8 cellular contexts compared by ENCODE assay signal in the genomic region with DNA sequence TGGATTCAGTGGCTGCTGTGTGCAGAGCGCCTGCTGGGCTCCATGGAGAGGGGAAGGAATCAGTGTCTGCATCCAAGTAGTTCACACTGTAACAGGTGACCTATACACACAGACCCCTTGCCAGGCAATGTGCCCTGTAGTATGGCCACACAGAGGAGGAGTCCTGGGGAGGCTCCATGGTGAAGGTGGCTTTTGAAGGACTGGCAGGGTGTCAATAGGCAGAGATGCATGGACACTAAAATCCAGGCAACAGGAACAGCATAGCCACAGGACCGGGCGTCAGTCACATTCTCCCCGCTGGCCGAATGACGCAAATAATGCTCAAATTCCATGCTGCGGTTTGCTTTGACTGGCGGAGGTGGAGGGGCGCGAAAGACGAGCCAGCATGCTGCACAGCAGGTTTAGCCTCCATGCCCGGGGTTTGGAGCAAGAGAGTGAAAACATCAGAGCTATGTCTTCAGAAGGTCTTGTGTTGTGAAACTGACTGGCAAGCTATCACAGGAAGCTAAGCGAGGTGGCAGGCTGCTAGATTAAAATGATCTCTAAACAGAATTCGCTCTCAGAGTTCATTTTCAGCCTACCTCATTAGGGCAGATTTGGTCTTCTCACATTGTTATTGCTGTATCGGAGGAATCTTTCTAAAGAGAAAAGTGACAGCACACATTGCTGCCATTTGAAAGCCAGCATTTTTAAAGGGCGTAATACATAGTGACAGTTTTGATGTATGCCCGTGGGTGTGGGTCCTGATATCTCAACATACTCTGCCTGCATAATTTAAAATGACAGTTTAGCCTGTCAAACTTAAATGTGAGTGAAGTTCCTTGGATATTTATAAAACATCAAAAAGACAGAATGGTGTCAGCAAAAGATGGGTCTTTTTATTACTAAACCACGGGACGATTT. TPM values are rescaled to one million over a fixed set of nuclear protein-coding genes. Genes with fewer than 3 reads are reported as not detected.
A peak's percentile ranks its signal among the peaks of the same experiment; 100 is the strongest.
DNase-seq lines count a peak whose midpoint lies in the region; TF ChIP-seq lines count a peak whose summit lies in the region.

No MANE protein-coding gene starts in this region.

- peaks cover 8% of the 10 kb centered on the region; the same call in 1 of the 2 replicates for H3K4me1 ChIP-seq in HEK293 (ENCODE audit: control insufficient read depth, insufficient read depth, low read length)

- DNase-seq in A172 (ENCODE audit: low spot score) (peak; percentile 82), fibroblast of the aortic adventitia (ENCODE audit: low read depth) (peak; percentile 93), GDM1 (lab: John Stamatoyannopoulos, UW) (no peak)
- DNase-seq in activated T-helper 9 cell treated with anti-CD3 and anti-CD28 coated beads, Interleukin-2, amount 50 U/mL, for 16 hours (ENCODE audit: low read depth), result peak; percentile 29
- peak; percentile 56 to 65 (median 64) for DNase-seq in stimulated activated naive CD4-positive, alpha-beta T cell (lab: John Stamatoyannopoulos, UW)

- H3K27ac ChIP-seq in HEK293 (ENCODE audit: extremely low read depth, low read depth, low read length) (peak overlapping the region; percentile 58), neural cell (ENCODE audit: low read length) (peak overlapping the region; percentile 98)

- peak; percentile 34 for TF ChIP-seq CTCF in HEK293 (tag by site-specific recombination; IDR thresholded peaks at IDR 0.05)
- peak; percentile 8 for TF ChIP-seq CTCF in fibroblast of the aortic adventitia (IDR thresholded peaks at IDR 0.05; ENCODE audit: insufficient read depth, low read length)
- no peak for TF ChIP-seq CTCF in neural cell (IDR thresholded peaks at IDR 0.05; ENCODE audit: poor library complexity, severe bottlenecking)

- POLR2A ChIA-PET in HEK293 (lab: Yijun Ruan, JAX), result interaction anchor here (0.6 to 2.0 kb wide), 5 partner anchors 12 to 1033 kb away, joined by 3 to 5 read pairs (median 4); partner anchors contain the start of gene IMPA2

- H3K79me2 ChIP-seq in neural cell (replicated peaks; ENCODE audit: insufficient read depth, low read length), result peaks cover 24% of the 10 kb centered on the region

- CTCF ChIA-PET in HEK293 (lab: Yijun Ruan, JAX), result interaction anchor here (0.7 to 2.5 kb wide), 7 partner anchors 9 to 195 kb away, joined by 3 to 10 read pairs (median 3); no protein-coding TSS in a partner anchor

- no peaks in the 10 kb centered on the region for H3F3A ChIP-seq in neural cell (ENCODE audit: insufficient read depth, low read length, poor library complexity, severe bottlenecking)

- peak overlapping the region; percentile 92 for H3K4me2 ChIP-seq in neural cell (ENCODE audit: low read length)

- no peaks in the 10 kb centered on the region for H4K20me1 ChIP-seq in neural cell (ENCODE audit: insufficient read depth)

- H3K9me2 ChIP-seq in neural cell (ENCODE audit: insufficient read depth, low read length), result no peaks in the 10 kb centered on the region

- TF ChIP-seq EP300 in neural cell (conservative IDR thresholded peaks at IDR 0.05; ENCODE audit: poor library complexity, severe bottlenecking), result no peak

- no peaks in the 10 kb centered on the region for H3K27me3 ChIP-seq in neural cell (ENCODE audit: insufficient read depth, low read depth, low read length)

- H3K36me3 ChIP-seq in HEK293 (ENCODE audit: control insufficient read depth in 2 of 2, insufficient read depth in 1 of 2, low read length in 2 of 2) (peaks cover 0 to 3% of the 10 kb centered on the region in 2 experiments), neural cell (ENCODE audit: insufficient read depth, low read length) (no peaks in the 10 kb centered on the region)

- H3K9me3 ChIP-seq in HEK293 (ENCODE audit: control insufficient read depth, insufficient read depth, low read depth, low read length) (no peaks in the 10 kb centered on the region), neural cell (ENCODE audit: low read length) (no peaks in the 10 kb centered on the region)

- TF ChIP-seq RAD21 in neural cell (conservative IDR thresholded peaks at IDR 0.05), result no peak

- H3K9ac ChIP-seq in neural cell (ENCODE audit: low read length), result peak overlapping the region; percentile 99

- H2AFZ ChIP-seq in neural cell (ENCODE audit: low read depth, low read length), result peak overlapping the region; percentile 22

- H3K4me3 ChIP-seq in HEK293 (ENCODE audit: low read depth, low read length) (peak overlapping the region; percentile 41), fibroblast of the aortic adventitia (ENCODE audit: low read depth, low read length) (peak overlapping the region; percentile 99), neural cell (ENCODE audit: low read length) (peak overlapping the region; percentile 88)

TF ChIP-seq in HEK293, 187 proteins besides CTCF, POLR2A, EP300 and RAD21 (continues in another document):
- peak; percentile 67; the same call in 1 of the 2 replicates for TF ChIP-seq ZNF501 (tag by site-specific recombination; IDR thresholded peaks at IDR 0.05)
- TF ChIP-seq, protein P1, sequence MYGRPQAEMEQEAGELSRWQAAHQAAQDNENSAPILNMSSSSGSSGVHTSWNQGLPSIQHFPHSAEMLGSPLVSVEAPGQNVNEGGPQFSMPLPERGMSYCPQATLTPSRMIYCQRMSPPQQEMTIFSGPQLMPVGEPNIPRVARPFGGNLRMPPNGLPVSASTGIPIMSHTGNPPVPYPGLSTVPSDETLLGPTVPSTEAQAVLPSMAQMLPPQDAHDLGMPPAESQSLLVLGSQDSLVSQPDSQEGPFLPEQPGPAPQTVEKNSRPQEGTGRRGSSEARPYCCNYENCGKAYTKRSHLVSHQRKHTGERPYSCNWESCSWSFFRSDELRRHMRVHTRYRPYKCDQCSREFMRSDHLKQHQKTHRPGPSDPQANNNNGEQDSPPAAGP (tag by site-specific recombination; IDR thresholded peaks at IDR 0.05), result 0 out of 2 replicates have a peak, but pooled peaks have one; percentile 25

TF ChIP-seq in PFSK-1, 5 proteins besides CTCF, POLR2A, EP300 and RAD21:
- TF ChIP-seq FOXP2 (optimal IDR thresholded peaks at IDR 0.05; ENCODE audit: borderline replicate concordance, extremely low read depth, extremely low read length, insufficient read depth), result peak; percentile 30
- TF ChIP-seq TAF1 (IDR thresholded peaks at IDR 0.05; ENCODE audit: borderline replicate concordance, insufficient read depth, low read length), result no peak

TF ChIP-seq in neural cell, 6 proteins besides CTCF, POLR2A, EP300 and RAD21:
- TF ChIP-seq SMC3 (conservative IDR thresholded peaks at IDR 0.05; ENCODE audit: poor library complexity) (peak; percentile 17), TAF1 (IDR thresholded peaks at IDR 0.05; ENCODE audit: low read depth) (no peak)

RNA-seq across cellular contexts. Expression of gene CHMP1B, which starts 1.1 kb away (rescaled TPM):
- total RNA-seq in A172 (2014; rRNA removed; shearing (Covaris generic)), result 60.9 and 68.2 TPM in 2 replicates
- polyA plus RNA-seq in PFSK-1 (2012; ENCODE audit: insufficient read length, low read depth), result 18.2 TPM
- 34.5 and 61.7 TPM in 2 replicates for total RNA-seq in fibroblast of the aortic adventitia (ENCODE audit: low replicate concordance)
- polyA plus RNA-seq in neural cell, result 106 and 109 TPM in 2 replicates
- 123 and 130 TPM in 2 replicates for polyA minus RNA-seq in neural cell

RNA-seq across cellular contexts. Expression of gene MPPE1, which starts 58.0 kb away (rescaled TPM):
- total RNA-seq in A172 (2014; rRNA removed; shearing (Covaris generic)), result 12.3 and 21.4 TPM in 2 replicates
- polyA plus RNA-seq in PFSK-1 (2012; ENCODE audit: insufficient read length, low read depth), result 9.2 TPM
- 24.0 and 65.0 TPM in 2 replicates for total RNA-seq in fibroblast of the aortic adventitia (ENCODE audit: low replicate concordance)
- polyA plus RNA-seq in neural cell, result 48.3 and 53.4 TPM in 2 replicates
- polyA minus RNA-seq in neural cell, result 22.4 and 26.3 TPM in 2 replicates

Comparison
In these comparisons a context has a peak if more than half of its experiments do, and no peak if none do; other contexts are left out.
1. H3K4me3 ChIP-seq: peak in every context shown above with its lines; median percentile 99 in fibroblast of the aortic adventitia; 88 in neural cell; 41 in HEK293.